16 cellular contexts compared by ENCODE assay signal in the genomic region with DNA sequence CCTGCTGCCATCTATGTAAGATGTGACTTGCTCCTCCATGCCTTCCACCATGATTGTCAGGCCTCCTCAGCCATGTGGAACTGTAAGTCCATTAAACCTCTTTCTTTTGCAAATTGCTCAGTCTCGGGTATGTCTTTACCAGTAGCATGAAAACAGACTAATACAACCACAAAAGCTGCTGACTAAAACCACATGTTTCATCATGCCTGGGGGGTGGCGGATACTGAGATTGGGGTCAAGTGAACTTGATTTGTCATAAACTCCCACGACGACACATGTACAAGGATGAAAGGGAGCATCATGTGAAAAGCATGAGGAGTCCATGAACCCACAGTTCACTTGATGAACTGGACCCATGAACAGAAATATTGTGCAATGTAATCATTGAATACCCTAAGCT.
DNase-seq lines count a peak whose midpoint lies in the region; ATAC-seq, FAIRE-seq and TF ChIP-seq lines count a peak whose summit lies in the region.
"Had no signal": no experiment of that assay in that cellular context is flagged by ENCODE, and none has a peak within 500 bp of the region (broad histone marks: within the 10 kb centered on the region; RNA-seq: fewer than 3 reads in every experiment).

No MANE protein-coding gene starts in this region.

- H3K79me2 ChIP-seq in GM23248 (ENCODE audit: insufficient read depth) = no peaks in the 10 kb centered on the region
- no peaks in the 10 kb centered on the region for H3K79me2 ChIP-seq in keratinocyte (ENCODE audit: control insufficient read depth, insufficient read depth, low read length)

- no peak overlapping the region for H3K4me3 ChIP-seq in GM23248
- H3K4me3 ChIP-seq in astrocyte of the spinal cord (ENCODE audit: low read depth, low read length) = no peak overlapping the region
- no peak overlapping the region for H3K4me3 ChIP-seq in keratinocyte (ENCODE audit: control insufficient read depth in 2 of 3, extremely low read depth in 1 of 3, insufficient read depth in 2 of 3, low read depth in 1 of 3, low read length in 3 of 3)
- H3K4me3 ChIP-seq: left ventricle myocardium inferior, PC-9 had no signal

- CTCF ChIA-PET in RWPE1 (lab: Yijun Ruan, JAX) = no interaction called here

- no peaks in the 10 kb centered on the region for H3K27me3 ChIP-seq in GM23248 (replicated peaks; ENCODE audit: insufficient read depth)
- H3K27me3 ChIP-seq in keratinocyte (ENCODE audit: control insufficient read depth, extremely low read depth, insufficient read depth, low read length) = no peaks in the 10 kb centered on the region

- no peak for ATAC-seq in GM18909 (IDR thresholded peaks at IDR 0.05; ENCODE audit: poor library complexity, unreplicated experiment)

- no peak for TF ChIP-seq CTCF in astrocyte of the spinal cord (IDR thresholded peaks at IDR 0.05; ENCODE audit: low read depth, low read length)
- TF ChIP-seq CTCF in keratinocyte (optimal IDR thresholded peaks at IDR 0.05 in 1 of 3, IDR thresholded peaks at IDR 0.05 in 1 of 3, conservative IDR thresholded peaks at IDR 0.05 in 1 of 3; ENCODE audit: extremely low read depth in 1 of 3, insufficient read depth in 2 of 3, low read length in 3 of 3) = no peak
- no peak for TF ChIP-seq CTCF in RWPE1 (conservative IDR thresholded peaks at IDR 0.05; ENCODE audit: low read depth)

- no peaks in the 10 kb centered on the region for H3K36me3 ChIP-seq in GM23248 (ENCODE audit: low read depth)
- no peaks in the 10 kb centered on the region for H3K36me3 ChIP-seq in keratinocyte (ENCODE audit: control insufficient read depth in 2 of 2, extremely low read depth in 1 of 2, insufficient read depth in 2 of 2, low read length in 2 of 2)
- H3K36me3 ChIP-seq: left ventricle myocardium inferior had no signal

- H3K9ac ChIP-seq in GM23248 (no peak overlapping the region), keratinocyte (ENCODE audit: control insufficient read depth, extremely low read depth, insufficient read depth, low read length) (no peak overlapping the region)

- H2AFZ ChIP-seq in GM23248 (no peak overlapping the region), keratinocyte (ENCODE audit: control insufficient read depth, low read length) (no peak overlapping the region)
- H2AFZ ChIP-seq: PC-9 had no signal

- H3K9me2 ChIP-seq in GM23248 (ENCODE audit: insufficient read depth) = no peaks in the 10 kb centered on the region

- H4K20me1 ChIP-seq in GM23248 (ENCODE audit: insufficient read depth) (no peaks in the 10 kb centered on the region), keratinocyte (ENCODE audit: control insufficient read depth, extremely low read depth, insufficient read depth, low read length) (no peaks in the 10 kb centered on the region)

- H3K4me2 ChIP-seq in GM23248 (ENCODE audit: unreplicated experiment) = no peak overlapping the region
- no peak overlapping the region for H3K4me2 ChIP-seq in keratinocyte (ENCODE audit: control insufficient read depth, extremely low read depth, insufficient read depth, low read depth, low read length)
- H3K4me2 ChIP-seq: PC-9 had no signal

- FAIRE-seq in keratinocyte (lab: Jason Lieb, UNC) = peak; percentile 59

- DNase-seq in Daoy (ENCODE audit: low read depth) = peak; percentile 63
- peak; percentile 83 for DNase-seq in GM23248
- peak; percentile 79 for DNase-seq in astrocyte of the spinal cord (ENCODE audit: low read depth, low spot score)
- peak; percentile 60 for DNase-seq in keratinocyte (ENCODE audit: low read depth, low spot score)
- no peak for DNase-seq in middle frontal gyrus (ENCODE audit: extremely low spot score, low spot score)
- no peak for DNase-seq in NCI-H510A (lab: John Stamatoyannopoulos, UW)
- no peak for DNase-seq in RWPE1 (ENCODE audit: low spot score)
- DNase-seq: CD8-positive, alpha-beta memory T cell; GDM1; head of caudate nucleus; left ventricle myocardium inferior; NCI-H2227 treated with DMSO at 0.1 percent for 48 hours; nephron progenitor cell; PC-9; trophoblast cell had no signal

- POLR2A ChIA-PET in RWPE1 (lab: Yijun Ruan, JAX; ENCODE audit: low non-redundant PET) = no interaction called here

- peaks cover 27% of the 10 kb centered on the region for H3F3A ChIP-seq in GM23248 (ENCODE audit: insufficient read depth)

- dilution Hi-C loops in keratinocyte (cut with MboI; ENCODE audit: extremely low pct_ligation_motif_present, low sequenced_read_pairs) = no loop called here

- in situ Hi-C loops in GM23248 (cut with MboI) = no loop called here
- in situ Hi-C loops in astrocyte of the spinal cord (cut with HindIII; ENCODE audit: low sequenced_read_pairs) = no loop called here

- H3K9me3 ChIP-seq in GM23248 (ENCODE audit: low read depth) = no peaks in the 10 kb centered on the region
- H3K9me3 ChIP-seq in keratinocyte (ENCODE audit: control insufficient read depth, low read depth, low read length) = no peaks in the 10 kb centered on the region
- H3K9me3 ChIP-seq: left ventricle myocardium inferior had no signal

- WGBS in GM23248 (ENCODE audit: low coverage in 1 of 2, low lambda C conversion rate in 2 of 2, missing lambda C conversion rate in 2 of 2), 2 experiments = 10 to 13% methylated on average over 4 of the region's 4 CpGs

- no peak overlapping the region for H3K27ac ChIP-seq in GM23248
- no peak overlapping the region for H3K27ac ChIP-seq in keratinocyte (ENCODE audit: control insufficient read depth, insufficient read depth, low read length)
- no peak overlapping the region for H3K27ac ChIP-seq in RWPE1
- H3K27ac ChIP-seq: left ventricle myocardium inferior, PC-9 had no signal

- H3K9me1 ChIP-seq in keratinocyte (ENCODE audit: control insufficient read depth, extremely low read depth, insufficient read depth, low read length) = no peaks in the 10 kb centered on the region

- H3K4me1 ChIP-seq in GM23248 (ENCODE audit: insufficient read depth) (peaks cover 26% of the 10 kb centered on the region), keratinocyte (ENCODE audit: control insufficient read depth, extremely low read depth, insufficient read depth, low read length) (peaks cover 12% of the 10 kb centered on the region)

Comparison
In these comparisons a context has a peak if more than half of its experiments do, and no peak if none do; other contexts are left out.
1. DNase-seq: peak in Daoy (single experiment), GM23248 (single experiment), astrocyte of the spinal cord (single experiment) and keratinocyte (single experiment); none in middle frontal gyrus (single experiment), NCI-H510A (single experiment) and RWPE1 (single experiment).